In genomic region chr9:136903041-136903554, GRCh38 we compare ENCODE assay signal across 10 cellular contexts. TPM values are rescaled to one million over a fixed set of nuclear protein-coding genes. Genes with fewer than 3 reads are reported as not detected.
DNase-seq lines count a peak whose midpoint lies in the region; TF ChIP-seq lines count a peak whose summit lies in the region.
"Had no signal": no experiment of that assay in that cellular context is flagged by ENCODE, and none has a peak within 500 bp of the region (broad histone marks: within the 10 kb centered on the region; RNA-seq: fewer than 3 reads in every experiment).

No MANE protein-coding gene starts in this region.

- no peak for TF ChIP-seq POLR2A in uterus (IDR thresholded peaks at IDR 0.05)

- H3K9me3 ChIP-seq in muscle layer of colon (ENCODE audit: low read length): no peaks in the 10 kb centered on the region
- no peaks in the 10 kb centered on the region for H3K9me3 ChIP-seq in uterus
- no peaks in the 10 kb centered on the region for H3K9me3 ChIP-seq in MG63

- H3K27ac ChIP-seq in coronary artery (peak overlapping the region; percentile 60 to 78), muscle layer of colon (ENCODE audit: low read depth, low read length) (peak overlapping the region; percentile 55), uterus (peak overlapping the region; percentile 50 to 67)

- H3K36me3 ChIP-seq in muscle layer of colon (ENCODE audit: insufficient read depth, low read length) (peaks cover 21% of the 10 kb centered on the region), uterus (no peaks in the 10 kb centered on the region), MG63 (peaks cover 71% of the 10 kb centered on the region)

- H3K4me1 ChIP-seq in muscle layer of colon (ENCODE audit: insufficient read depth, low read length): peaks cover 20% of the 10 kb centered on the region
- H3K4me1 ChIP-seq in uterus: no peaks in the 10 kb centered on the region

- intact Hi-C loops in uterus (cut with DNase I; ENCODE audit: low total_unique reads): no loop called here

- TF ChIP-seq CTCF in coronary artery (IDR thresholded peaks at IDR 0.05) (no peak), uterus (IDR thresholded peaks at IDR 0.05) (no peak)

- peak; percentile 69 for DNase-seq in activated effector memory CD4-positive, alpha-beta T cell treated with anti-CD3 and anti-CD28 coated beads, Interleukin-2, amount 50 U/mL, for 16 hours
- DNase-seq in activated effector memory CD4-positive, alpha-beta T cell treated with Interleukin-2 at 50 U/mL for 16 hours: no peak
- peak; percentile 88 for DNase-seq in coronary artery (ENCODE audit: low spot score)
- peak in 1 of 2 donors; percentile 39 for DNase-seq in uterus
- no peak for DNase-seq in epidermal melanocyte (ENCODE audit: insufficient read length, low spot score)
- DNase-seq in MG63: no peak
- DNase-seq in midbrain (lab: John Stamatoyannopoulos, UW): no peak
- DNase-seq: KBM-7 had no signal

- H3K9ac ChIP-seq in muscle layer of colon (ENCODE audit: low read length): no peak overlapping the region

- H3K27me3 ChIP-seq in muscle layer of colon (ENCODE audit: control insufficient read depth in 1 of 2, insufficient read depth in 2 of 2, low read length in 2 of 2): no peaks in the 10 kb centered on the region
- no peaks in the 10 kb centered on the region for H3K27me3 ChIP-seq in uterus
- no peaks in the 10 kb centered on the region for H3K27me3 ChIP-seq in MG63

- H3K4me3 ChIP-seq in coronary artery: no peak overlapping the region
- no peak overlapping the region for H3K4me3 ChIP-seq in muscle layer of colon (ENCODE audit: low read depth in 1 of 2, low read length in 2 of 2)
- H3K4me3 ChIP-seq in uterus: no peak overlapping the region
- no peak overlapping the region for H3K4me3 ChIP-seq in MG63

RNA-seq across cellular contexts. Expression of gene TRAF2, which starts 16.8 kb away (rescaled TPM):
- 10 to 100 TPM in 3 of 4 donors, under 1 TPM in 1; 0.88 to 22.1 (median 11.9) TPM for total RNA-seq in uterus
- 27.6 and 46.5 TPM in 2 replicates for total RNA-seq in MG63 (2014; rRNA removed; shearing (Covaris generic); ENCODE audit: low replicate concordance)

RNA-seq across cellular contexts. Expression of gene EDF1, which starts 37.0 kb away (rescaled TPM):
- total RNA-seq in uterus: 100 to 1,000 TPM in 3 of 4 donors, 10 to 100 TPM in 1; 75.6 to 244 (median 144) TPM
- total RNA-seq in MG63 (2014; rRNA removed; shearing (Covaris generic); ENCODE audit: low replicate concordance): 402 and 494 TPM in 2 replicates

RNA-seq across cellular contexts. Expression of gene FBXW5, which starts 41.4 kb away (rescaled TPM):
- 100 to 1,000 TPM in 1 of 4 donors, 10 to 100 TPM in 3; 67.4 to 111 (median 75.3) TPM for total RNA-seq in uterus
- total RNA-seq in MG63 (2014; rRNA removed; shearing (Covaris generic); ENCODE audit: low replicate concordance): 66.3 and 88.3 TPM in 2 replicates

RNA-seq across cellular contexts. Expression of gene C8G, which starts 41.9 kb away (rescaled TPM):
- not detected for total RNA-seq in uterus
- total RNA-seq in MG63 (2014; rRNA removed; shearing (Covaris generic); ENCODE audit: low replicate concordance): not detected in 2 replicates

RNA-seq across cellular contexts. Expression of gene LCN12, which starts 49.0 kb away (rescaled TPM):
- 10 to 100 TPM in 2 of 4 donors, 1 to 10 TPM in 1, not detected in 1; 5.4 to 43.2 (median 10.3) TPM for total RNA-seq in uterus
- not detected in 2 replicates for total RNA-seq in MG63 (2014; rRNA removed; shearing (Covaris generic); ENCODE audit: low replicate concordance)
- total RNA-seq: lung microvascular endothelial cell had no signal

Comparison
In these comparisons a context has a peak if more than half of its experiments do, and no peak if none do; other contexts are left out.
1. DNase-seq: peak in activated effector memory CD4-positive, alpha-beta T cell treated with anti-CD3 and anti-CD28 coated beads, Interleukin-2, amount 50 U/mL, for 16 hours (single experiment) and coronary artery (single experiment); none in activated effector memory CD4-positive, alpha-beta T cell treated with Interleukin-2 at 50 U/mL for 16 hours (single experiment), epidermal melanocyte (single experiment), MG63 (single experiment) and midbrain (single experiment).
2. Peak in every context shown above with its lines, with median percentiles within 50 percentile points of each other: H3K27ac ChIP-seq.